Comparison of ENCODE assay signal across 8 cellular contexts in genomic region chr5:80672140-80672736, GRCh38. TPM values are rescaled to one million over a fixed set of nuclear protein-coding genes. Genes with fewer than 3 reads are reported as not detected.
DNase-seq lines count a peak whose midpoint lies in the region; ATAC-seq lines count a peak whose summit lies in the region.

No MANE protein-coding gene starts in this region.

- no peaks in the 10 kb centered on the region for H3K9me3 Mint-ChIP-seq in activated naive CD4-positive, alpha-beta T cell treated with anti-CD3 and anti-CD28 coated beads for 36 hours

- no peaks in the 10 kb centered on the region for H3K27me3 Mint-ChIP-seq in activated naive CD4-positive, alpha-beta T cell treated with anti-CD3 and anti-CD28 coated beads for 36 hours (ENCODE audit: low read depth)

- H3K4me3 Mint-ChIP-seq in activated naive CD4-positive, alpha-beta T cell treated with anti-CD3 and anti-CD28 coated beads for 36 hours = no peak overlapping the region

- no peaks in the 10 kb centered on the region for H3K4me1 Mint-ChIP-seq in activated naive CD4-positive, alpha-beta T cell treated with anti-CD3 and anti-CD28 coated beads for 36 hours (ENCODE audit: low read depth)

- intact Hi-C loops in activated naive CD4-positive, alpha-beta T cell treated with anti-CD3 and anti-CD28 coated beads for 36 hours (cut with micrococcal nuclease) = loop anchor here (1.0 to 5.0 kb wide), 5 partner anchors 17 to 581 kb away; partner anchors contain the start of genes DHFR, MSH3 and ZFYVE16
- intact Hi-C loops in posterior cingulate gyrus (cut with DNase I) = loop anchor here (5.0 to 10.0 kb wide), 2 partner anchors 185 to 577 kb away; partner anchors contain the start of gene FAM151B

- no peak overlapping the region for H3K9ac ChIP-seq in SK-N-MC (ENCODE audit: insufficient read length)

- H3K36me3 Mint-ChIP-seq in activated naive CD4-positive, alpha-beta T cell treated with anti-CD3 and anti-CD28 coated beads for 36 hours (ENCODE audit: low read depth) = peaks cover 23% of the 10 kb centered on the region

- ATAC-seq in HG03045 (IDR thresholded peaks at IDR 0.05; ENCODE audit: unreplicated experiment) = no peak

- H3K27ac ChIP-seq in SK-N-MC = no peak overlapping the region

- H3K9me3 ChIP-seq in SK-N-MC (ENCODE audit: low read depth, low read length) = no peaks in the 10 kb centered on the region

- H3K36me3 ChIP-seq in SK-N-MC (ENCODE audit: insufficient read depth, low read length) = peaks cover 42% of the 10 kb centered on the region

- peak; percentile 59 to 80 for DNase-seq in NCI-H446 (lab: John Stamatoyannopoulos, UW)
- DNase-seq in NCI-H446 treated with DMSO at 0.1 percent for 48 hours (lab: John Stamatoyannopoulos, UW) = no peak
- peak; percentile 83 for DNase-seq in LoVo (ENCODE audit: low spot score)
- DNase-seq in SK-N-MC (ENCODE audit: low read depth, low spot score) = peak; percentile 62
- DNase-seq in activated naive CD4-positive, alpha-beta T cell treated with anti-CD3 and anti-CD28 coated beads for 36 hours = peak; percentile 85
- peak; percentile 58 for DNase-seq in germinal center (ENCODE audit: low spot score)
- DNase-seq in posterior cingulate gyrus = peak in 8 of 10 donors; percentile 50 to 86 (median 68)

- H3K4me3 ChIP-seq in SK-N-MC = no peak overlapping the region

- H3K27ac Mint-ChIP-seq in activated naive CD4-positive, alpha-beta T cell treated with anti-CD3 and anti-CD28 coated beads for 36 hours = no peak overlapping the region

- CTCF ChIA-PET in activated naive CD4-positive, alpha-beta T cell treated with anti-CD3 and anti-CD28 coated beads for 36 hours (lab: Charles Lee) = interaction anchor here (0.7 to 1.3 kb wide), 11 partner anchors 9 to 580 kb away, joined by 3 to 8 read pairs (median 3); no protein-coding TSS in a partner anchor

RNA-seq across cellular contexts. Expression of gene DHFR, which starts 17.5 kb away (rescaled TPM):
- total RNA-seq in activated naive CD4-positive, alpha-beta T cell treated with anti-CD3 and anti-CD28 coated beads for 36 hours = 100 to 1,000 TPM; 107 to 112 TPM

RNA-seq across cellular contexts. Expression of gene MSH3, which starts 17.8 kb away (rescaled TPM):
- 10 to 100 TPM; 25.1 to 25.8 TPM for total RNA-seq in activated naive CD4-positive, alpha-beta T cell treated with anti-CD3 and anti-CD28 coated beads for 36 hours
